25 cellular contexts compared by ENCODE assay signal in the genomic region with DNA sequence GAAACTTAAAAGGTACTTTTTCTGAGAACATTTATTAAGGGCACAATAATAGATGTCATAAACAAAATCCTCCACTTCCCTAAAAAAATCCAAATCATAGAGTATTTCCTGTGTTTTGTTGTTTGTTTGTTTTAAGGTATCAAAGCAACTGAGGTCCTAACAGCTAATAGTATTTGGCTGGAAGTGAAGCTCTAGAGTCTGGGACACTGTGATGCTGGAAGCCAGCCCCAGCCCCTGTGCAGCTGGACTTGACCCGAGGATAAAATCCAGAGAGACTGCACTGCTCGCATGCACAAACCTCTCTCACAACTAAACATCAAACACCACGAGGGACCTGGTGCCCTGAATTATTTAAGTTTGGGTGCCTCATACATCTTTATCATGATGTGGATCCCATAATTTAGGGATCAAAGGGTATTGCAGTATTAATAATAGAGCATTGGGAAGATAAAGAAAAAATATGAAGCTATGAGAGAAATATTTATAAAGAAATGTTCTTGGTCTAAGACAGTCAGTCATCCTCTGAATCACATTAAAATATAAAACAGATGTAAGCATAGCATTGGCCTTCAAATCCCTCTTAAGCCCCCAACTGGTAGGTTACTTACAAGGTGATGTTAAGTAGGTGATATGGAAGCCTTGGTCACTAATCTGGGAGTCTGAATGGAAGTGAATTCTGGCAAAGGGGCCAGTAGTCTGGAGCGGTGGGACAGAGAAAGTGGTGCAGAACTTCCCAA. TPM values are rescaled to one million over a fixed set of nuclear protein-coding genes. Genes with fewer than 3 reads are reported as not detected.
DNase-seq lines count a peak whose midpoint lies in the region; ATAC-seq and TF ChIP-seq lines count a peak whose summit lies in the region.
"Had no signal": no experiment of that assay in that cellular context is flagged by ENCODE, and none has a peak within 500 bp of the region (broad histone marks: within the 10 kb centered on the region; RNA-seq: fewer than 3 reads in every experiment).

No MANE protein-coding gene starts in this region.

- no peaks in the 10 kb centered on the region for H3K9me2 ChIP-seq in GM23338 (ENCODE audit: insufficient read depth)

- H3F3A ChIP-seq in GM23338 (replicated peaks; ENCODE audit: low read depth), result no peaks in the 10 kb centered on the region

- H3K36me3 Mint-ChIP-seq in GM23338 (ENCODE audit: low read depth), result no peaks in the 10 kb centered on the region
- no peaks in the 10 kb centered on the region for H3K36me3 Mint-ChIP-seq in activated T-helper 2 cell treated with anti-CD3 and anti-CD28 coated beads, Interferon-gamma antibody, Interleukin-2, Interleukin-4, amounts not matched to agents 10 μg/mL and 5 μg/mL and 100 μg/mL, durations not matched to agents 14 hours and 24 hours and 36 hours (ENCODE audit: low read depth)

- TF ChIP-seq CTCF in GM23338 (conservative IDR thresholded peaks at IDR 0.05; ENCODE audit: low read depth in 2 of 2), result no peak

- H3K36me3 ChIP-seq in skeletal muscle satellite cell (ENCODE audit: insufficient read depth, low read length) (no peaks in the 10 kb centered on the region), GM23338 (ENCODE audit: insufficient read depth) (no peaks in the 10 kb centered on the region)
- H3K36me3 ChIP-seq: left lung, neutrophil, SJCRH30, stomach had no signal

- H3K27ac ChIP-seq in GM23338 (ENCODE audit: low read depth), result no peak overlapping the region
- H3K27ac ChIP-seq: 22Rv1, HL-60, neutrophil, SJCRH30, stomach had no signal

- H2AFZ ChIP-seq in GM23338, result no peak overlapping the region

- H3K9me3 ChIP-seq in skeletal muscle satellite cell (replicated peaks; ENCODE audit: low read length), result no peaks in the 10 kb centered on the region
- H3K9me3 ChIP-seq: left lung, neutrophil, SJCRH30, stomach had no signal

- peaks cover 4% of the 10 kb centered on the region; the same call in 2 of the 3 replicates for H3K4me1 Mint-ChIP-seq in GM23338
- H3K4me1 Mint-ChIP-seq in activated T-helper 2 cell treated with anti-CD3 and anti-CD28 coated beads, Interferon-gamma antibody, Interleukin-2, Interleukin-4, amounts not matched to agents 10 μg/mL and 5 μg/mL and 100 μg/mL, durations not matched to agents 14 hours and 24 hours and 36 hours (ENCODE audit: low read depth), result no peaks in the 10 kb centered on the region
- H3K4me1 Mint-ChIP-seq: activated CD4-positive, alpha-beta T cell treated with anti-CD3 and anti-CD28 coated beads, Interleukin-2, amount 10 ng/mL, durations not matched to agents 24 days and 14 days had no signal

- no peak overlapping the region for H3K4me3 Mint-ChIP-seq in GM23338
- H3K4me3 Mint-ChIP-seq in activated T-helper 2 cell treated with anti-CD3 and anti-CD28 coated beads, Interferon-gamma antibody, Interleukin-2, Interleukin-4, amounts not matched to agents 10 μg/mL and 5 μg/mL and 100 μg/mL, durations not matched to agents 14 hours and 24 hours and 36 hours (ENCODE audit: low read depth), result no peak overlapping the region
- H3K4me3 Mint-ChIP-seq: activated CD4-positive, alpha-beta T cell treated with anti-CD3 and anti-CD28 coated beads, Interleukin-2, amount 10 ng/mL, durations not matched to agents 24 days and 14 days; activated naive CD8-positive, alpha-beta T cell treated with anti-CD3 and anti-CD28 coated beads for 36 hours; endodermal cell; T-helper 1 cell treated with Interleukin-12 subunit alpha and Interleukin-12 subunit beta and Interleukin-4 antibody, amounts not matched to agents 30 μg/mL and 1 μg/mL, for 36 hours had no signal

- TF ChIP-seq POLR2A in GM18505 (IDR thresholded peaks at IDR 0.05; ENCODE audit: borderline replicate concordance, extremely low read depth, insufficient read depth, insufficient read length), result no peak

- intact Hi-C loops in activated T-helper 2 cell treated with anti-CD3 and anti-CD28 coated beads, Interferon-gamma antibody, Interleukin-2, Interleukin-4, amounts not matched to agents 10 μg/mL and 5 μg/mL and 100 μg/mL, durations not matched to agents 14 hours and 24 hours and 36 hours (cut with micrococcal nuclease), result no loop called here

- H4K20me1 ChIP-seq in GM23338 (replicated peaks; ENCODE audit: insufficient read depth), result no peaks in the 10 kb centered on the region

- H3K27me3 Mint-ChIP-seq in GM23338 (ENCODE audit: insufficient read depth, low read depth, poor library complexity), result no peaks in the 10 kb centered on the region
- peaks cover 27% of the 10 kb centered on the region for H3K27me3 Mint-ChIP-seq in activated T-helper 2 cell treated with anti-CD3 and anti-CD28 coated beads, Interferon-gamma antibody, Interleukin-2, Interleukin-4, amounts not matched to agents 10 μg/mL and 5 μg/mL and 100 μg/mL, durations not matched to agents 14 hours and 24 hours and 36 hours (ENCODE audit: low read depth)
- H3K27me3 Mint-ChIP-seq: activated naive CD8-positive, alpha-beta T cell treated with anti-CD3 and anti-CD28 coated beads for 36 hours had no signal

- H3K4me3 ChIP-seq in skeletal muscle satellite cell (ENCODE audit: low read length), result no peak overlapping the region
- H3K4me3 ChIP-seq in GM23338, result no peak overlapping the region
- H3K4me3 ChIP-seq: left lung, SJCRH30, stomach had no signal

- peak overlapping the region; percentile 28 for H3K4me2 ChIP-seq in skeletal muscle satellite cell (ENCODE audit: low read length)
- H3K4me2 ChIP-seq in GM23338, result no peak overlapping the region

- no peaks in the 10 kb centered on the region for H3K27me3 ChIP-seq in skeletal muscle satellite cell (ENCODE audit: control insufficient read depth, insufficient read depth, low read length)
- H3K27me3 ChIP-seq in GM23338 (ENCODE audit: insufficient read depth), result no peaks in the 10 kb centered on the region
- H3K27me3 ChIP-seq: left lung, neutrophil, SJCRH30, stomach had no signal

- H3K9ac ChIP-seq in skeletal muscle satellite cell (ENCODE audit: low read depth, low read length), result no peak overlapping the region

- H3K9me3 Mint-ChIP-seq in GM23338, result no peaks in the 10 kb centered on the region
- no peaks in the 10 kb centered on the region for H3K9me3 Mint-ChIP-seq in activated T-helper 2 cell treated with anti-CD3 and anti-CD28 coated beads, Interferon-gamma antibody, Interleukin-2, Interleukin-4, amounts not matched to agents 10 μg/mL and 5 μg/mL and 100 μg/mL, durations not matched to agents 14 hours and 24 hours and 36 hours
- H3K9me3 Mint-ChIP-seq: activated CD4-positive, alpha-beta T cell treated with anti-CD3 and anti-CD28 coated beads, Interleukin-2, amount 10 ng/mL, durations not matched to agents 24 days and 14 days; activated naive CD8-positive, alpha-beta T cell treated with anti-CD3 and anti-CD28 coated beads for 36 hours; endodermal cell; T-helper 1 cell treated with Interleukin-12 subunit alpha and Interleukin-12 subunit beta and Interleukin-4 antibody, amounts not matched to agents 30 μg/mL and 1 μg/mL, for 36 hours had no signal

- H3K79me2 ChIP-seq in GM23338 (replicated peaks; ENCODE audit: insufficient read depth), result no peaks in the 10 kb centered on the region

- DNase-seq in NCI-H82 (lab: John Stamatoyannopoulos, UW) (peak; percentile 1), NCI-H82 treated with DMSO at 0.1 percent for 48 hours (lab: John Stamatoyannopoulos, UW; ENCODE audit: unreplicated experiment) (no peak), fibroblast of peridontal ligament (ENCODE audit: extremely low read depth) (peak; percentile 47), GM23338 (ENCODE audit: low spot score) (no peak)
- no peak for DNase-seq in activated T-helper 2 cell treated with anti-CD3 and anti-CD28 coated beads, Interferon-gamma antibody, Interleukin-2, Interleukin-4, amounts not matched to agents 10 μg/mL and 5 μg/mL and 100 μg/mL, durations not matched to agents 14 hours and 24 hours and 36 hours (ENCODE audit: low spot score)
- DNase-seq: activated CD4-positive, alpha-beta T cell treated with anti-CD3 and anti-CD28 coated beads, Interleukin-2, amount 10 ng/mL, durations not matched to agents 24 days and 14 days; activated CD8-positive, alpha-beta memory T cell treated with anti-CD3 and anti-CD28 coated beads, Interleukin-2, amount 50 U/mL, for 4 hours; activated naive CD8-positive, alpha-beta T cell treated with anti-CD3 and anti-CD28 coated beads for 36 hours; endodermal cell; NCI-H1092 treated with DMSO at 0.1 percent for 48 hours; NCI-H2081; NCI-H446 treated with DMSO at 0.1 percent for 48 hours; SJCRH30; stimulated activated CD4-positive, alpha-beta T cell treated with anti-CD3 and anti-CD28 coated beads, Interleukin-12 subunit alpha, Interleukin-12 subunit beta, amount 100 ng/mL, for 4 hours; stomach; trophoblast cell had no signal

- H3K4me1 ChIP-seq in skeletal muscle satellite cell (ENCODE audit: control insufficient read depth, insufficient read depth, low read length) (peaks cover 31% of the 10 kb centered on the region), GM23338 (ENCODE audit: insufficient read depth) (peaks cover 12% of the 10 kb centered on the region; the same call in 1 of the 2 replicates)
- H3K4me1 ChIP-seq: SJCRH30, stomach had no signal

- ATAC-seq in SK-N-SH treated with all-trans-retinoic acid at 6 μM for 48 hours (peak; percentile 84), GM18505 (IDR thresholded peaks at IDR 0.05; ENCODE audit: unreplicated experiment) (no peak), GM23338 (no peak)
- ATAC-seq: HepG2, left lung had no signal

- H3K27ac Mint-ChIP-seq in GM23338, result no peak overlapping the region
- no peak overlapping the region for H3K27ac Mint-ChIP-seq in activated T-helper 2 cell treated with anti-CD3 and anti-CD28 coated beads, Interferon-gamma antibody, Interleukin-2, Interleukin-4, amounts not matched to agents 10 μg/mL and 5 μg/mL and 100 μg/mL, durations not matched to agents 14 hours and 24 hours and 36 hours
- H3K27ac Mint-ChIP-seq: activated CD4-positive, alpha-beta T cell treated with anti-CD3 and anti-CD28 coated beads, Interleukin-2, amount 10 ng/mL, durations not matched to agents 24 days and 14 days; activated naive CD8-positive, alpha-beta T cell treated with anti-CD3 and anti-CD28 coated beads for 36 hours; endodermal cell; T-helper 1 cell treated with Interleukin-12 subunit alpha and Interleukin-12 subunit beta and Interleukin-4 antibody, amounts not matched to agents 30 μg/mL and 1 μg/mL, for 36 hours had no signal

TF ChIP-seq in SK-N-SH treated with all-trans-retinoic acid at 6 μM for 48 hours, 23 proteins besides CTCF, POLR2A, EP300 and RAD21:
- TF ChIP-seq TCF4 (CRISPR knock-in tag; IDR thresholded peaks at IDR 0.05; ENCODE audit: borderline replicate concordance) (no peak), OSR1 (CRISPR knock-in tag; IDR thresholded peaks at IDR 0.05) (no peak), CSDC2 (CRISPR knock-in tag; IDR thresholded peaks at IDR 0.05) (no peak)

TF ChIP-seq in GM23338, 12 proteins besides CTCF, POLR2A, EP300 and RAD21 (continues in another document):
- no peak for TF ChIP-seq EZH2phosphoT487 (IDR thresholded peaks at IDR 0.05; ENCODE audit: unreplicated experiment)

RNA-seq across cellular contexts. Expression of a gene that starts 44.5 kb away (rescaled TPM):
- total RNA-seq in skeletal muscle satellite cell (2012; rRNA removed), result 0.76 and 1.5 TPM in 2 replicates
- 0.23 and 1.8 TPM in 2 replicates for total RNA-seq in GM23338 (2014; rRNA removed; shearing (Covaris generic))
- polyA plus RNA-seq in GM23338 (2016; fragmentation: Nextera tagmentation; extraction: Ambion mirVana), result 0.06 and 0.47 TPM in 2 replicates
- total RNA-seq in activated T-helper 2 cell treated with anti-CD3 and anti-CD28 coated beads, Interferon-gamma antibody, Interleukin-2, Interleukin-4, amounts not matched to agents 10 μg/mL and 5 μg/mL and 100 μg/mL, durations not matched to agents 14 hours and 24 hours and 36 hours, result 0.11 and 0.30 TPM in 2 replicates

Comparison
In these comparisons a context has a peak if more than half of its experiments do, and no peak if none do; other contexts are left out.
1. DNase-seq: peak in NCI-H82 (single experiment) and fibroblast of peridontal ligament (single experiment); none in NCI-H82 treated with DMSO at 0.1 percent for 48 hours (single experiment), GM23338 (single experiment) and activated T-helper 2 cell treated with anti-CD3 and anti-CD28 coated beads, Interferon-gamma antibody, Interleukin-2, Interleukin-4, amounts not matched to agents 10 μg/mL and 5 μg/mL and 100 μg/mL, durations not matched to agents 14 hours and 24 hours and 36 hours (single experiment).